2 cellular contexts compared by ENCODE assay signal in the genomic region with DNA sequence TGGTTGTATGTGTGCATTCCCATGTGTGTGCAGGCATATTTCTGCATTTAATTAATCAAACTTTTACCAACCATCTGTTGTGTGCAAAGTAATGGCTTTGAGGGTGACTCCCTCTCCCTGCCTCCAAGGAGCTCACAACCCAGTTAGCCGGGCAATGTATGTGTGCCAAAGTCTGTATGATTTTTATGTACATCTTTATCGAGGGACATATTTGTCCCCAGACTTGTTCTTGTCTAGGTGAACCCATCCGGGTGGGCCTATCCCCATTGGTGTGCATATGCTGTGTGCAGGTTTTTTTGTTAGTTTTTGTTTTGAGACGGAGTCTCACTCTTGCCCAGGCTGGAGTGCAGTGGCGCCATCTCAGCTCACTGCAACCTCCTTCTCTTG.
TF ChIP-seq lines count a peak whose summit lies in the region.

No MANE protein-coding gene starts in this region.

TF ChIP-seq in WTC11, 78 proteins besides CTCF, POLR2A, EP300 and RAD21 (continued from another document):
- no peak for TF ChIP-seq ZBTB21 (CRISPR knock-in tag; IDR thresholded peaks at IDR 0.05; ENCODE audit: borderline replicate concordance)
- no peak for TF ChIP-seq CREB1 (CRISPR knock-in tag; IDR thresholded peaks at IDR 0.05)

TF ChIP-seq in SK-N-SH treated with all-trans-retinoic acid at 6 μM for 48 hours, 23 proteins besides CTCF, POLR2A, EP300 and RAD21 (continued from another document):
- TF ChIP-seq, protein P1, sequence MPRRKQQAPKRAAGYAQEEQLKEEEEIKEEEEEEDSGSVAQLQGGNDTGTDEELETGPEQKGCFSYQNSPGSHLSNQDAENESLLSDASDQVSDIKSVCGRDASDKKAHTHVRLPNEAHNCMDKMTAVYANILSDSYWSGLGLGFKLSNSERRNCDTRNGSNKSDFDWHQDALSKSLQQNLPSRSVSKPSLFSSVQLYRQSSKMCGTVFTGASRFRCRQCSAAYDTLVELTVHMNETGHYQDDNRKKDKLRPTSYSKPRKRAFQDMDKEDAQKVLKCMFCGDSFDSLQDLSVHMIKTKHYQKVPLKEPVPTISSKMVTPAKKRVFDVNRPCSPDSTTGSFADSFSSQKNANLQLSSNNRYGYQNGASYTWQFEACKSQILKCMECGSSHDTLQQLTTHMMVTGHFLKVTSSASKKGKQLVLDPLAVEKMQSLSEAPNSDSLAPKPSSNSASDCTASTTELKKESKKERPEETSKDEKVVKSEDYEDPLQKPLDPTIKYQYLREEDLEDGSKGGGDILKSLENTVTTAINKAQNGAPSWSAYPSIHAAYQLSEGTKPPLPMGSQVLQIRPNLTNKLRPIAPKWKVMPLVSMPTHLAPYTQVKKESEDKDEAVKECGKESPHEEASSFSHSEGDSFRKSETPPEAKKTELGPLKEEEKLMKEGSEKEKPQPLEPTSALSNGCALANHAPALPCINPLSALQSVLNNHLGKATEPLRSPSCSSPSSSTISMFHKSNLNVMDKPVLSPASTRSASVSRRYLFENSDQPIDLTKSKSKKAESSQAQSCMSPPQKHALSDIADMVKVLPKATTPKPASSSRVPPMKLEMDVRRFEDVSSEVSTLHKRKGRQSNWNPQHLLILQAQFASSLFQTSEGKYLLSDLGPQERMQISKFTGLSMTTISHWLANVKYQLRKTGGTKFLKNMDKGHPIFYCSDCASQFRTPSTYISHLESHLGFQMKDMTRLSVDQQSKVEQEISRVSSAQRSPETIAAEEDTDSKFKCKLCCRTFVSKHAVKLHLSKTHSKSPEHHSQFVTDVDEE (CRISPR knock-in tag; IDR thresholded peaks at IDR 0.05): no peak
- TF ChIP-seq CSRNP3 (CRISPR knock-in tag; IDR thresholded peaks at IDR 0.05) (no peak), ZNF8 (CRISPR knock-in tag; IDR thresholded peaks at IDR 0.05) (no peak), ARNTL (CRISPR knock-in tag; IDR thresholded peaks at IDR 0.05; ENCODE audit: borderline replicate concordance, low read depth) (no peak), CREB5 (CRISPR knock-in tag; IDR thresholded peaks at IDR 0.05; ENCODE audit: low read depth) (no peak), ESRRG (CRISPR knock-in tag; IDR thresholded peaks at IDR 0.05) (no peak), PPARA (CRISPR knock-in tag; IDR thresholded peaks at IDR 0.05; ENCODE audit: borderline replicate concordance) (no peak), SNAI2 (CRISPR knock-in tag; IDR thresholded peaks at IDR 0.05) (no peak), TOX (CRISPR knock-in tag; IDR thresholded peaks at IDR 0.05; ENCODE audit: borderline replicate concordance) (no peak)
